ENCODE assay signal across 21 cellular contexts in the genomic region with DNA sequence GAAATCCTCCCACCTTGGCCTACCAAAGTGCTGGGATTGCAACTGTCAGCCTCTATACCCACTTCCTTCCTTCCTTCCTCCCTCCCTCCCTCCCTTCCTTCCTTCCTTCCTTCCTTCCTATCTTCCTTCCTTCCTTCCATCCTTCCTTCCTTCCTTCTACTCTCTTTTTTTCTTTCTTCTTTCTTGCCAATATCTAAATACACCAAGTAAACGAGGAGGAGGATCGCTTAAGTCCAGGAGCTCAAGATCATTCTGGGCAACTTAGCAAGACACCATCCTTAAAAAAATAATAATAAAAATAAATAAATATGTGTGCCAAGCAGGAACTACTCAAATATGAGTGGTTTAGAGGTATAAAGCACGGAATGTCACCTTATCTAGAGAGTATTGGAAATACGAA.
A peak's percentile ranks its signal among the peaks of the same experiment; 100 is the strongest.
DNase-seq lines count a peak whose midpoint lies in the region; ATAC-seq and TF ChIP-seq lines count a peak whose summit lies in the region.
"Had no signal": no experiment of that assay in that cellular context is flagged by ENCODE, and none has a peak within 500 bp of the region (broad histone marks: within the 10 kb centered on the region; RNA-seq: fewer than 3 reads in every experiment).

No MANE protein-coding gene starts in this region.

- H3K9me3 ChIP-seq in A673 (ENCODE audit: low read depth, low read length, poor library complexity, severe bottlenecking) (no peaks in the 10 kb centered on the region), SK-N-MC (ENCODE audit: low read depth, low read length) (no peaks in the 10 kb centered on the region), neutrophil (no peaks in the 10 kb centered on the region), tibial nerve (no peaks in the 10 kb centered on the region)
- H3K9me3 ChIP-seq: A549, BE2C, Caco-2 had no signal

- H3K27me3 Mint-ChIP-seq in central memory CD8-positive, alpha-beta T cell, result no peaks in the 10 kb centered on the region
- H3K27me3 Mint-ChIP-seq in activated naive CD8-positive, alpha-beta T cell treated with anti-CD3 and anti-CD28 coated beads for 36 hours, result no peaks in the 10 kb centered on the region
- H3K27me3 Mint-ChIP-seq: CD4-positive, alpha-beta memory T cell; CD4-positive, CD25-positive, alpha-beta regulatory T cell had no signal

- TF ChIP-seq CTCF in A673 (conservative IDR thresholded peaks at IDR 0.05; ENCODE audit: low read depth, low read length) (no peak), neutrophil (IDR thresholded peaks at IDR 0.05) (no peak), tibial nerve (IDR thresholded peaks at IDR 0.05) (no peak)

- CTCF ChIA-PET in A673 (lab: Charles Lee), result interaction anchor here (1.0 to 1.3 kb wide), 2 partner anchors 249 to 540 kb away, joined by 3 to 8 read pairs; a partner anchor contains a TSS

- H3K27ac Mint-ChIP-seq in central memory CD8-positive, alpha-beta T cell (ENCODE audit: low read depth), result peak overlapping the region; percentile 90
- H3K27ac Mint-ChIP-seq in activated naive CD8-positive, alpha-beta T cell treated with anti-CD3 and anti-CD28 coated beads for 36 hours, result no peak overlapping the region
- H3K27ac Mint-ChIP-seq: CD4-positive, CD25-positive, alpha-beta regulatory T cell had no signal

- peak; percentile 70 for DNase-seq in A673 (ENCODE audit: low spot score)
- DNase-seq in SK-N-MC (ENCODE audit: low read depth, low spot score), result peak; percentile 61
- DNase-seq in central memory CD8-positive, alpha-beta T cell (ENCODE audit: low spot score in 2 of 2), result no peak
- no peak for DNase-seq in tibial nerve (ENCODE audit: low spot score in 2 of 2)
- DNase-seq in activated naive CD8-positive, alpha-beta T cell treated with anti-CD3 and anti-CD28 coated beads for 36 hours, result no peak
- DNase-seq in NCI-H1417 treated with DMSO at 0.1 percent for 48 hours (lab: John Stamatoyannopoulos, UW), result no peak
- DNase-seq: ACHN; BE2C; C1 segment of cervical spinal cord; Caco-2; Calu3; CD4-positive, alpha-beta memory T cell; CD4-positive, CD25-positive, alpha-beta regulatory T cell; DMS79 treated with DMSO at 0.1 percent for 48 hours; GF-D8 had no signal

- peaks cover 15% of the 10 kb centered on the region for H3K4me1 Mint-ChIP-seq in central memory CD8-positive, alpha-beta T cell
- peaks cover 7% of the 10 kb centered on the region for H3K4me1 Mint-ChIP-seq in activated naive CD8-positive, alpha-beta T cell treated with anti-CD3 and anti-CD28 coated beads for 36 hours

- H3K9ac ChIP-seq in SK-N-MC (ENCODE audit: insufficient read length), result no peak overlapping the region
- H3K9ac ChIP-seq: BLaER1 had no signal

- H3K4me3 Mint-ChIP-seq in central memory CD8-positive, alpha-beta T cell, result no peak overlapping the region
- H3K4me3 Mint-ChIP-seq in activated naive CD8-positive, alpha-beta T cell treated with anti-CD3 and anti-CD28 coated beads for 36 hours, result no peak overlapping the region
- H3K4me3 Mint-ChIP-seq: CD14-positive monocyte; CD4-positive, alpha-beta memory T cell; CD4-positive, CD25-positive, alpha-beta regulatory T cell had no signal

- BruUV-seq in A673 (replicated peaks; lab: Mats Ljungman, UMichigan), result no TSS peak

- ATAC-seq in central memory CD8-positive, alpha-beta T cell (replicated peaks; ENCODE audit: extremely low read depth, poor library complexity, severe bottlenecking), result no peak
- ATAC-seq in SK-N-SH treated with all-trans-retinoic acid at 6 μM for 48 hours, result no peak
- ATAC-seq: A549 had no signal

- peaks cover 3% of the 10 kb centered on the region for H3K36me3 Mint-ChIP-seq in central memory CD8-positive, alpha-beta T cell (ENCODE audit: insufficient read depth)
- peaks cover 1% of the 10 kb centered on the region for H3K36me3 Mint-ChIP-seq in activated naive CD8-positive, alpha-beta T cell treated with anti-CD3 and anti-CD28 coated beads for 36 hours
- H3K36me3 Mint-ChIP-seq: CD14-positive monocyte; CD4-positive, alpha-beta memory T cell; CD4-positive, CD25-positive, alpha-beta regulatory T cell had no signal

- H3K36me3 ChIP-seq in A673 (ENCODE audit: insufficient read depth, low read length, poor library complexity, severe bottlenecking), result no peaks in the 10 kb centered on the region
- no peaks in the 10 kb centered on the region for H3K36me3 ChIP-seq in SK-N-MC (ENCODE audit: insufficient read depth, low read length)
- no peaks in the 10 kb centered on the region for H3K36me3 ChIP-seq in neutrophil
- H3K36me3 ChIP-seq in tibial nerve, result no peaks in the 10 kb centered on the region
- H3K36me3 ChIP-seq: BE2C, BLaER1 had no signal

- H3K27ac ChIP-seq in A673 (ENCODE audit: low read depth, low read length, poor library complexity, severe bottlenecking) (peak overlapping the region; percentile 86), SK-N-MC (peak overlapping the region; percentile 92), neutrophil (peak overlapping the region; percentile 61), tibial nerve (no peak overlapping the region)
- H3K27ac ChIP-seq: 22Rv1, A549, BLaER1 had no signal

- no peak for TF ChIP-seq EP300 in tibial nerve (IDR thresholded peaks at IDR 0.05)

- H3K27me3 ChIP-seq in A673 (replicated peaks; ENCODE audit: insufficient read depth, low read depth, low read length, poor library complexity), result no peaks in the 10 kb centered on the region
- H3K27me3 ChIP-seq in neutrophil, result no peaks in the 10 kb centered on the region
- no peaks in the 10 kb centered on the region for H3K27me3 ChIP-seq in tibial nerve
- H3K27me3 ChIP-seq: BE2C, BLaER1 had no signal

- no peak for TF ChIP-seq POLR2A in tibial nerve (IDR thresholded peaks at IDR 0.05)

- POLR2A ChIA-PET in A673 (lab: Charles Lee; ENCODE audit: low non-redundant PET), result interaction anchor here (0.7 kb wide), 1 partner anchor 746 kb away, joined by 5 read pairs; no protein-coding TSS in a partner anchor

- H3K4me1 ChIP-seq in A673 (ENCODE audit: insufficient read depth, low read length, poor library complexity, severe bottlenecking), result peaks cover 14% of the 10 kb centered on the region
- peaks cover 23 to 26% of the 10 kb centered on the region in 2 experiments for H3K4me1 ChIP-seq in neutrophil (ENCODE audit: control insufficient read depth in 1 of 2, insufficient read depth in 1 of 2, low read depth in 1 of 2, low read length in 1 of 2)
- H3K4me1 ChIP-seq in tibial nerve, result peaks cover 0 to 26% (median 2%) of the 10 kb centered on the region in 4 donors
- H3K4me1 ChIP-seq: A549, BE2C, BLaER1, Caco-2 had no signal

- H3K4me3 ChIP-seq in A673 (ENCODE audit: low read depth, low read length, poor library complexity, severe bottlenecking) (no peak overlapping the region), SK-N-MC (no peak overlapping the region), neutrophil (ENCODE audit: low read depth in 1 of 2, low read length in 1 of 2) (no peak overlapping the region), tibial nerve (no peak overlapping the region)
- H3K4me3 ChIP-seq: A549, BLaER1 had no signal

- WGBS in tibial nerve, 2 donors, result 95 to 98% methylated on average over 4 of the region's 4 CpGs

- intact Hi-C loops in A673 (cut with micrococcal nuclease; ENCODE audit: unreplicated experiment), result loop anchor here (5.0 to 10.0 kb wide), 3 partner anchors 540 to 635 kb away; no protein-coding TSS in a partner anchor

- H3K9me3 Mint-ChIP-seq in central memory CD8-positive, alpha-beta T cell, result peaks cover 5% of the 10 kb centered on the region
- H3K9me3 Mint-ChIP-seq in activated naive CD8-positive, alpha-beta T cell treated with anti-CD3 and anti-CD28 coated beads for 36 hours, result peaks cover 4% of the 10 kb centered on the region

TF ChIP-seq in SK-N-SH treated with all-trans-retinoic acid at 6 μM for 48 hours, 23 proteins besides CTCF, POLR2A, EP300 and RAD21:
- TF ChIP-seq BACH2 (CRISPR knock-in tag; IDR thresholded peaks at IDR 0.05; ENCODE audit: borderline replicate concordance), result no peak
- no peak for TF ChIP-seq ZFP3 (CRISPR knock-in tag; IDR thresholded peaks at IDR 0.05)
- TF ChIP-seq TOX (CRISPR knock-in tag; IDR thresholded peaks at IDR 0.05; ENCODE audit: borderline replicate concordance), result no peak
- no peak for TF ChIP-seq ESRRG (CRISPR knock-in tag; IDR thresholded peaks at IDR 0.05)
- TF ChIP-seq, protein P1, sequence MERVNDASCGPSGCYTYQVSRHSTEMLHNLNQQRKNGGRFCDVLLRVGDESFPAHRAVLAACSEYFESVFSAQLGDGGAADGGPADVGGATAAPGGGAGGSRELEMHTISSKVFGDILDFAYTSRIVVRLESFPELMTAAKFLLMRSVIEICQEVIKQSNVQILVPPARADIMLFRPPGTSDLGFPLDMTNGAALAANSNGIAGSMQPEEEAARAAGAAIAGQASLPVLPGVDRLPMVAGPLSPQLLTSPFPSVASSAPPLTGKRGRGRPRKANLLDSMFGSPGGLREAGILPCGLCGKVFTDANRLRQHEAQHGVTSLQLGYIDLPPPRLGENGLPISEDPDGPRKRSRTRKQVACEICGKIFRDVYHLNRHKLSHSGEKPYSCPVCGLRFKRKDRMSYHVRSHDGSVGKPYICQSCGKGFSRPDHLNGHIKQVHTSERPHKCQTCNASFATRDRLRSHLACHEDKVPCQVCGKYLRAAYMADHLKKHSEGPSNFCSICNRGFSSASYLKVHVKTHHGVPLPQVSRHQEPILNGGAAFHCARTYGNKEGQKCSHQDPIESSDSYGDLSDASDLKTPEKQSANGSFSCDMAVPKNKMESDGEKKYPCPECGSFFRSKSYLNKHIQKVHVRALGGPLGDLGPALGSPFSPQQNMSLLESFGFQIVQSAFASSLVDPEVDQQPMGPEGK (CRISPR knock-in tag; IDR thresholded peaks at IDR 0.05; ENCODE audit: borderline replicate concordance), result no peak
- TF ChIP-seq CSDC2 (CRISPR knock-in tag; IDR thresholded peaks at IDR 0.05), result no peak
- no peak for TF ChIP-seq ARNTL (CRISPR knock-in tag; IDR thresholded peaks at IDR 0.05; ENCODE audit: borderline replicate concordance, low read depth)
- TF ChIP-seq ZC3H10 (CRISPR knock-in tag; IDR thresholded peaks at IDR 0.05), result no peak
- TF ChIP-seq RARB (CRISPR knock-in tag; IDR thresholded peaks at IDR 0.05), result no peak
- no peak for TF ChIP-seq PPARA (CRISPR knock-in tag; IDR thresholded peaks at IDR 0.05; ENCODE audit: borderline replicate concordance)
- TF ChIP-seq ZNF565 (CRISPR knock-in tag; conservative IDR thresholded peaks at IDR 0.05; ENCODE audit: low read depth), result no peak
- TF ChIP-seq ZNF70 (CRISPR knock-in tag; IDR thresholded peaks at IDR 0.05), result no peak

Comparison
In these comparisons a context has a peak if more than half of its experiments do, and no peak if none do; other contexts are left out.
1. DNase-seq: peak in A673 (single experiment) and SK-N-MC (single experiment); none in central memory CD8-positive, alpha-beta T cell (0 of 2), tibial nerve (0 of 2), activated naive CD8-positive, alpha-beta T cell treated with anti-CD3 and anti-CD28 coated beads for 36 hours (single experiment) and NCI-H1417 treated with DMSO at 0.1 percent for 48 hours (single experiment).
2. H3K27ac ChIP-seq: peak in A673 (single experiment), SK-N-MC (single experiment) and neutrophil (single experiment); none in tibial nerve (0 of 4).